Comparison of ENCODE assay signal across 20 cellular contexts in genomic region chr16:6374816-6375215, GRCh38.
DNase-seq lines count a peak whose midpoint lies in the region; ATAC-seq and TF ChIP-seq lines count a peak whose summit lies in the region.
"Had no signal": no experiment of that assay in that cellular context is flagged by ENCODE, and none has a peak within 500 bp of the region (broad histone marks: within the 10 kb centered on the region; RNA-seq: fewer than 3 reads in every experiment).

No MANE protein-coding gene starts in this region.

- no peak overlapping the region for H2BK120ac ChIP-seq in neuronal stem cell (ENCODE audit: low read depth, low read length)

- no peaks in the 10 kb centered on the region for H3K36me3 ChIP-seq in HUES6 (ENCODE audit: control insufficient read depth, insufficient read depth, low read length)
- no peaks in the 10 kb centered on the region for H3K36me3 ChIP-seq in neuronal stem cell (replicated peaks in 1 of 2; ENCODE audit: control insufficient read depth in 2 of 2, insufficient read depth in 2 of 2, low read length in 2 of 2)
- H3K36me3 ChIP-seq: BLaER1 treated with 17β-estradiol and CSF1 and Interleukin-3, amounts not matched to agents 10 nM and 100 nM; SJSA1 had no signal

- no peak overlapping the region for H3K14ac ChIP-seq in neuronal stem cell (ENCODE audit: low read length)

- no peak overlapping the region for H3K18ac ChIP-seq in neuronal stem cell (ENCODE audit: low read length)

- no peak overlapping the region for H2AK5ac ChIP-seq in neuronal stem cell (ENCODE audit: low read depth, low read length)

- H3K4me1 ChIP-seq in HUES6 (ENCODE audit: control insufficient read depth, insufficient read depth, low read length) (peaks cover 30% of the 10 kb centered on the region), neuronal stem cell (ENCODE audit: control insufficient read depth in 2 of 2, insufficient read depth in 1 of 2, low read depth in 1 of 2, low read length in 2 of 2) (peaks cover 0 to 12% of the 10 kb centered on the region in 2 donors)
- H3K4me1 ChIP-seq: BLaER1 treated with 17β-estradiol and CSF1 and Interleukin-3, amounts not matched to agents 10 nM and 100 nM; SJSA1 had no signal

- H3K79me1 ChIP-seq in neuronal stem cell (ENCODE audit: low read depth, low read length) = no peaks in the 10 kb centered on the region

- H3K4me1 Mint-ChIP-seq in brain = no peaks in the 10 kb centered on the region
- no peaks in the 10 kb centered on the region for H3K4me1 Mint-ChIP-seq in immature natural killer cell
- H3K4me1 Mint-ChIP-seq: CD4-positive, alpha-beta memory T cell; IgD-negative memory B cell had no signal

- H2AFZ ChIP-seq in neuronal stem cell (ENCODE audit: low read length) = no peak overlapping the region

- DNase-seq in DMS79 treated with DMSO at 0.1 percent for 48 hours (lab: John Stamatoyannopoulos, UW) (peak; percentile 18), DMS79 (lab: John Stamatoyannopoulos, UW) (no peak), neuronal stem cell (ENCODE audit: low spot score) (no peak), immature natural killer cell (no peak)
- DNase-seq: CD4-positive, alpha-beta memory T cell; EL; H9; NCI-H1105; NCI-H2107; NCI-H226; NCI-H510A treated with DMSO at 0.1 percent for 48 hours had no signal

- H3K36me3 Mint-ChIP-seq in brain = no peaks in the 10 kb centered on the region
- H3K36me3 Mint-ChIP-seq in immature natural killer cell = no peaks in the 10 kb centered on the region
- H3K36me3 Mint-ChIP-seq: CD4-positive, alpha-beta memory T cell; IgD-negative memory B cell had no signal

- H3K27ac ChIP-seq in HUES6 (ENCODE audit: low read depth, low read length) (peak overlapping the region; percentile 17; the same call in 1 of the 2 replicates), neuronal stem cell (replicated peaks; ENCODE audit: low read length) (peak overlapping the region; percentile 49)
- H3K27ac ChIP-seq: 22Rv1; BLaER1 treated with 17β-estradiol and CSF1 and Interleukin-3, amounts not matched to agents 10 nM and 100 nM; SJSA1 had no signal

- H3K4me3 Mint-ChIP-seq in brain (peak overlapping the region; percentile 25 to 61 (median 46)), immature natural killer cell (no peak overlapping the region)
- H3K4me3 Mint-ChIP-seq: CD4-positive, alpha-beta memory T cell; H9; IgD-negative memory B cell had no signal

- H3K9me3 ChIP-seq in HUES6 (ENCODE audit: control insufficient read depth, insufficient read depth, low read depth, low read length) (peaks cover 7% of the 10 kb centered on the region; the same call in 1 of the 2 replicates), neuronal stem cell (replicated peaks in 1 of 2; ENCODE audit: control insufficient read depth in 2 of 2, insufficient read depth in 1 of 2, low read depth in 1 of 2, low read length in 2 of 2) (no peaks in the 10 kb centered on the region)
- H3K9me3 ChIP-seq: SJSA1 had no signal

- H3K27ac Mint-ChIP-seq in brain (peak overlapping the region; percentile 37 to 85 (median 68)), immature natural killer cell (no peak overlapping the region)
- H3K27ac Mint-ChIP-seq: CD4-positive, alpha-beta memory T cell; IgD-negative memory B cell had no signal

- no peak overlapping the region for H4K8ac ChIP-seq in neuronal stem cell (ENCODE audit: low read depth, low read length)

- H2BK12ac ChIP-seq in neuronal stem cell (ENCODE audit: low read length) = no peak overlapping the region

- H4K91ac ChIP-seq in neuronal stem cell (ENCODE audit: low read depth, low read length, poor library complexity) = no peak overlapping the region

- no peak for TF ChIP-seq CTCF in brain (conservative IDR thresholded peaks at IDR 0.05)

- H3K4me2 ChIP-seq in neuronal stem cell (ENCODE audit: insufficient read depth, low read length, poor library complexity, severe bottlenecking) = no peak overlapping the region
- H3K4me2 ChIP-seq: BLaER1 treated with 17β-estradiol and CSF1 and Interleukin-3, amounts not matched to agents 10 nM and 100 nM had no signal

- no peak overlapping the region for H3K23ac ChIP-seq in neuronal stem cell (ENCODE audit: low read depth, low read length, poor library complexity)

- H2BK15ac ChIP-seq in neuronal stem cell (ENCODE audit: low read length) = no peak overlapping the region

- no peaks in the 10 kb centered on the region for H3K27me3 Mint-ChIP-seq in brain
- peaks cover 0 to 1% (median 0%) of the 10 kb centered on the region in 3 donors for H3K27me3 Mint-ChIP-seq in immature natural killer cell (ENCODE audit: low read depth in 3 of 3)
- H3K27me3 Mint-ChIP-seq: CD4-positive, alpha-beta memory T cell; IgD-negative memory B cell had no signal

- H3K9me3 Mint-ChIP-seq in brain (peaks cover 0 to 2% (median 0%) of the 10 kb centered on the region in 5 experiments), immature natural killer cell (peaks cover 0 to 4% (median 0%) of the 10 kb centered on the region in 6 donors)
- H3K9me3 Mint-ChIP-seq: H9 had no signal

- ATAC-seq in HG03108 (IDR thresholded peaks at IDR 0.05; ENCODE audit: unreplicated experiment) (no peak), GM18517 (IDR thresholded peaks at IDR 0.05; ENCODE audit: unreplicated experiment) (no peak)
- ATAC-seq: Right ventricle myocardium inferior had no signal

- no peak overlapping the region for H3K4me3 ChIP-seq in HUES6 (ENCODE audit: low read depth, low read length)
- no peak overlapping the region for H3K4me3 ChIP-seq in neuronal stem cell (ENCODE audit: low read length in 2 of 2)
- H3K4me3 ChIP-seq: BLaER1 treated with 17β-estradiol and CSF1 and Interleukin-3, amounts not matched to agents 10 nM and 100 nM; SJSA1 had no signal

- no peak overlapping the region for H3K4ac ChIP-seq in neuronal stem cell (ENCODE audit: low read length)

- H3K9ac ChIP-seq in HUES6 (ENCODE audit: low read length) = peak overlapping the region; percentile 43
- no peak overlapping the region for H3K9ac ChIP-seq in neuronal stem cell (ENCODE audit: low read depth, low read length, poor library complexity)
- H3K9ac ChIP-seq: BLaER1 treated with 17β-estradiol and CSF1 and Interleukin-3, amounts not matched to agents 10 nM and 100 nM had no signal

- no CpG with 5 or more reads among the region's 3 CpGs for WGBS in neuronal stem cell (ENCODE audit: extremely low coverage in 2 of 2, insufficient read length in 2 of 2, insufficient replicate concordance in 1 of 2), 2 donors

- H3K27me3 ChIP-seq in HUES6 (ENCODE audit: control insufficient read depth, insufficient read depth, low read length) (no peaks in the 10 kb centered on the region), neuronal stem cell (ENCODE audit: control insufficient read depth in 3 of 3, insufficient read depth in 3 of 3, low read depth in 1 of 3, low read length in 3 of 3) (no peaks in the 10 kb centered on the region)
- H3K27me3 ChIP-seq: BLaER1 treated with 17β-estradiol and CSF1 and Interleukin-3, amounts not matched to agents 10 nM and 100 nM; SJSA1 had no signal

- H2BK5ac ChIP-seq in neuronal stem cell (ENCODE audit: low read length) = no peak overlapping the region

Comparison
In these comparisons a context has a peak if more than half of its experiments do, and no peak if none do; other contexts are left out.
1. H3K27ac Mint-ChIP-seq: peak in brain (5 of 5); none in immature natural killer cell (0 of 6).
2. H3K4me3 Mint-ChIP-seq: peak in brain (5 of 5); none in immature natural killer cell (0 of 5).